ENCODE assay signal across 8 cellular contexts in genomic region chr1:9004731-9005708, GRCh38. TPM values are rescaled to one million over a fixed set of nuclear protein-coding genes. Genes with fewer than 3 reads are reported as not detected.
A peak's percentile ranks its signal among the peaks of the same experiment; 100 is the strongest.
DNase-seq lines count a peak whose midpoint lies in the region; ATAC-seq and TF ChIP-seq lines count a peak whose summit lies in the region.

No MANE protein-coding gene starts in this region.

- TF ChIP-seq CTCF in fibroblast of villous mesenchyme (IDR thresholded peaks at IDR 0.05; ENCODE audit: insufficient read depth, low read depth, low read length) = peak; percentile 98

- ATAC-seq in HG03175 (IDR thresholded peaks at IDR 0.05; ENCODE audit: unreplicated experiment) = peak; percentile 57
- ATAC-seq in activated T-helper 17 cell treated with anti-CD3 and anti-CD28 coated beads, Interleukin-2, amount 50 U/mL, for 72 hours (replicated peaks) = peak; percentile 94

- H3K9me3 Mint-ChIP-seq in activated T-helper 17 cell treated with anti-CD3 and anti-CD28 coated beads, Interleukin-2, amount 50 U/mL, for 72 hours = no peaks in the 10 kb centered on the region

- H3K27ac Mint-ChIP-seq in activated T-helper 17 cell treated with anti-CD3 and anti-CD28 coated beads, Interleukin-2, amount 50 U/mL, for 72 hours = no peak overlapping the region

- H3K4me3 ChIP-seq in fibroblast of villous mesenchyme (ENCODE audit: low read depth, low read length) = no peak overlapping the region

- no peaks in the 10 kb centered on the region for H3K36me3 Mint-ChIP-seq in activated T-helper 17 cell treated with anti-CD3 and anti-CD28 coated beads, Interleukin-2, amount 50 U/mL, for 72 hours (ENCODE audit: low read depth)

- H3K4me1 Mint-ChIP-seq in activated T-helper 17 cell treated with anti-CD3 and anti-CD28 coated beads, Interleukin-2, amount 50 U/mL, for 72 hours = no peaks in the 10 kb centered on the region

- H3K4me3 Mint-ChIP-seq in activated T-helper 17 cell treated with anti-CD3 and anti-CD28 coated beads, Interleukin-2, amount 50 U/mL, for 72 hours = no peak overlapping the region

- DNase-seq in D341Med (ENCODE audit: low spot score) (peak; percentile 88), RPMI8226 (peak; percentile 86), fibroblast of villous mesenchyme (ENCODE audit: low read depth) (peak; percentile 81), occipital lobe (lab: John Stamatoyannopoulos, UW) (peak; percentile 32), superior temporal gyrus (ENCODE audit: extremely low spot score) (peak; percentile 83), mesenteric fat pad (ENCODE audit: low spot score) (no peak)

- no peaks in the 10 kb centered on the region for H3K27me3 Mint-ChIP-seq in activated T-helper 17 cell treated with anti-CD3 and anti-CD28 coated beads, Interleukin-2, amount 50 U/mL, for 72 hours

RNA-seq across cellular contexts. Expression of gene SLC2A7, which starts 21.2 kb away (rescaled TPM):
- total RNA-seq in activated T-helper 17 cell treated with anti-CD3 and anti-CD28 coated beads, Interleukin-2, amount 50 U/mL, for 72 hours = not detected
- total RNA-seq in fibroblast of villous mesenchyme = not detected in 2 replicates
- total RNA-seq in occipital lobe = not detected
- total RNA-seq in mesenteric fat pad = not detected

RNA-seq across cellular contexts. Expression of gene CA6, which starts 59.4 kb away (rescaled TPM):
- total RNA-seq in activated T-helper 17 cell treated with anti-CD3 and anti-CD28 coated beads, Interleukin-2, amount 50 U/mL, for 72 hours = 1 to 10 TPM in 1 of 2 donors, under 1 TPM in 1; 0.78 to 2.2 TPM
- total RNA-seq in fibroblast of villous mesenchyme (not detected in 2 replicates), occipital lobe (not detected), mesenteric fat pad (not detected)
